9 cellular contexts compared by ENCODE assay signal in the genomic region with DNA sequence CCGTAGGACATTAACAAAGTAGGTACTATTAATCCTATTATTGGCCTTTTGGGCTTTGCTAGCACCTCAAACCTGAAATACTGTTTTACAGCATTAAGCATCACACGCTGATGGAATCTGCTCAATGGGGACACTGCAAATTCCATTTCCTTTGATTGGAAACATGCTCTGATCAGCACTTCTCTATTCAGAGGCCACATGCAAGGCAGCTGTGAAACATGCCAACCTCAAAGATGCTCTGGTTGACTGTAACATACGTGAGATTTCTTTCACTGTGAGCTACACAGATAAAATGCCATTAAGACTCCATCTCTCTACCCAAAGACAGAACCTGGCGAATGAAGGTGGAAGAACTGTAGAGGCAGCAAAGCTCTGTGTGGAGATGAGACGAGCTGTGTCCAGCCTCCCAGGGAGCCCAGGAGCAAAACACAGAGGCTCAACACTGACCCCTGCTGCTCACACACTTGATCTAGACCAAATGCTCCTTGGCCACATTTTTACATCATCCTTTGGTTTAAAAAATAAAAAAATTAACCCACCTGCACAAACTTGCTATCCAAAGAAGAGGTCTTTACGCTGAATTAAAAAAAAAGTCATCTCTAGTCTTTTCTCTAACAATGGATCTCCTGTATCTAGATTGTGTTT. TPM values are rescaled to one million over a fixed set of nuclear protein-coding genes. Genes with fewer than 3 reads are reported as not detected.
DNase-seq lines count a peak whose midpoint lies in the region; ATAC-seq, FAIRE-seq and TF ChIP-seq lines count a peak whose summit lies in the region.
"Had no signal": no experiment of that assay in that cellular context is flagged by ENCODE, and none has a peak within 500 bp of the region (broad histone marks: within the 10 kb centered on the region; RNA-seq: fewer than 3 reads in every experiment).

No MANE protein-coding gene starts in this region.

- H3K4me3 ChIP-seq in WI38 (ENCODE audit: low read depth, low read length) (no peak overlapping the region), coronary artery (no peak overlapping the region), lung (no peak overlapping the region)

- peak; percentile 71 for DNase-seq in GM10248 (ENCODE audit: extremely low spot score)
- peak; percentile 35 for DNase-seq in HTR-8/SVneo (ENCODE audit: insufficient read length, low spot score)
- DNase-seq in coronary artery (ENCODE audit: low spot score) = no peak
- no peak for DNase-seq in lung (ENCODE audit: low spot score)
- no peak for DNase-seq in type B pancreatic cell (ENCODE audit: extremely low spot score, unreplicated experiment)
- no peak for DNase-seq in A172 (ENCODE audit: low spot score)

- H3K27ac ChIP-seq in coronary artery (no peak overlapping the region), lung (ENCODE audit: low read depth in 1 of 2, low read length in 1 of 2) (no peak overlapping the region)

- no peak for FAIRE-seq in HTR-8/SVneo (lab: Jason Lieb, UNC)

- ATAC-seq in GM21515 (IDR thresholded peaks at IDR 0.05; ENCODE audit: unreplicated experiment) = peak; percentile 82
- ATAC-seq in lung (ENCODE audit: insufficient read depth, low FRiP score) = no peak

- no peaks in the 10 kb centered on the region for H3K9me3 ChIP-seq in lung (ENCODE audit: control insufficient read depth in 2 of 2, insufficient read depth in 1 of 2, low read length in 1 of 2)

- POLR2A ChIA-PET in GM10248 (lab: Yijun Ruan, JAX) = no interaction called here

- 82 to 93% methylated on average over 6 of the region's 6 CpGs for WGBS in lung, 2 donors

- H3K27me3 Mint-ChIP-seq in type B pancreatic cell = no peaks in the 10 kb centered on the region
- H3K27me3 Mint-ChIP-seq: activated naive CD8-positive, alpha-beta T cell had no signal

- H3K36me3 ChIP-seq in lung (ENCODE audit: control insufficient read depth in 2 of 2, insufficient read depth in 2 of 2, low read length in 2 of 2) = no peaks in the 10 kb centered on the region

- H3K27ac Mint-ChIP-seq in type B pancreatic cell = no peak overlapping the region
- H3K27ac Mint-ChIP-seq: activated naive CD8-positive, alpha-beta T cell had no signal

- H3K9me3 Mint-ChIP-seq in type B pancreatic cell = no peaks in the 10 kb centered on the region

- TF ChIP-seq CTCF in GM10248 (IDR thresholded peaks at IDR 0.05; ENCODE audit: control extremely low read depth, extremely low read depth, low read depth, missing control alignments) = peak; percentile 62
- peak; percentile 40 for TF ChIP-seq CTCF in WI38 (IDR thresholded peaks at IDR 0.05; ENCODE audit: low read depth, low read length)
- TF ChIP-seq CTCF in coronary artery (IDR thresholded peaks at IDR 0.05) = peak; percentile 25
- TF ChIP-seq CTCF in lung (IDR thresholded peaks at IDR 0.05; ENCODE audit: control extremely low read depth, extremely low read depth) = peak; percentile 34
- peak; percentile 73 for TF ChIP-seq CTCF in type B pancreatic cell (conservative IDR thresholded peaks at IDR 0.05)

- no peaks in the 10 kb centered on the region for H3K36me3 Mint-ChIP-seq in type B pancreatic cell

- peaks cover 0 to 5% of the 10 kb centered on the region in 2 donors for H3K4me1 ChIP-seq in lung (ENCODE audit: control insufficient read depth in 2 of 2, insufficient read depth in 2 of 2, low read length in 2 of 2)

- no peaks in the 10 kb centered on the region for H3K27me3 ChIP-seq in lung (ENCODE audit: control insufficient read depth, insufficient read depth)

- CTCF ChIA-PET in GM10248 (lab: Yijun Ruan, JAX) = interaction anchor here (0.6 to 4.2 kb wide), 11 partner anchors 8 to 930 kb away, joined by 3 to 35 read pairs (median 4); a partner anchor contains a TSS

- H3K4me3 Mint-ChIP-seq in type B pancreatic cell = no peak overlapping the region
- H3K4me3 Mint-ChIP-seq: activated naive CD8-positive, alpha-beta T cell had no signal

- peaks cover 7% of the 10 kb centered on the region for H3K4me1 Mint-ChIP-seq in type B pancreatic cell (ENCODE audit: unreplicated experiment)

RNA-seq across cellular contexts. Expression of a gene that starts 8.0 kb away (rescaled TPM):
- 10 to 100 TPM; 54.1 to 81.5 TPM for total RNA-seq in lung
- polyA plus RNA-seq in lung = 10 to 100 TPM; 36.0 to 61.8 TPM
- total RNA-seq in type B pancreatic cell (ENCODE audit: low replicate concordance) = 37.3 and 43.8 TPM in 2 replicates
- 74.1 and 75.5 TPM in 2 replicates for total RNA-seq in A172 (2014; rRNA removed; shearing (Covaris generic))

Comparison
In these comparisons a context has a peak if more than half of its experiments do, and no peak if none do; other contexts are left out.
1. DNase-seq: peak in GM10248 (single experiment) and HTR-8/SVneo (single experiment); none in coronary artery (single experiment), lung (single experiment), type B pancreatic cell (single experiment) and A172 (single experiment).
2. Peak in every context shown above with its lines, with median percentiles within 50 percentile points of each other: CTCF ChIP-seq.